ENCODE assay signal across 13 cellular contexts in the genomic region with DNA sequence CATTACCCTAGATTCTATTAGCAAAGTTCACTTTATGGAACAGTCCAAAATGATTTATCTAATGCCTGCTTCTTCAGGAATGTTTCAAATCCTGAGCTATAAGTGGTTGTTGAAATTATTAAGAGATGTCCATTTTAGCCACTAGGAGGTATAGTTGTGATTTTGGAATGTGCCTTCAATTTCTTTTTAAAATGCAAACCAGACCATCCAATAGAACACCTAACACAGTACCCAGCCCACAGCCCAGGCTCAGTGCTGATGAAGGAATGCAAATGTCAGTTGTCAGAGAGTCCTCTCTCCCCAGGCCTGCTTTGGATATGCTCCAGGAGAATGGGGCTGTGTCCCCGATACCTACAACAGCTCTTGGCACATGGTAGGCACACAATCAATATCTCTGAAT.
DNase-seq lines count a peak whose midpoint lies in the region; ATAC-seq and TF ChIP-seq lines count a peak whose summit lies in the region.
"Had no signal": no experiment of that assay in that cellular context is flagged by ENCODE, and none has a peak within 500 bp of the region (broad histone marks: within the 10 kb centered on the region; RNA-seq: fewer than 3 reads in every experiment).

No MANE protein-coding gene starts in this region.

- TF ChIP-seq CTCF in osteoblast (IDR thresholded peaks at IDR 0.05; ENCODE audit: extremely low read depth, low read depth, low read length) (peak; percentile 59), sigmoid colon (IDR thresholded peaks at IDR 0.05) (no peak)

- TF ChIP-seq POLR2A in sigmoid colon (IDR thresholded peaks at IDR 0.05) = no peak

- intact Hi-C loops in sigmoid colon (cut with DNase I) = no loop called here

- 86 to 88% methylated on average over 1 of the region's 1 CpG for WGBS in sigmoid colon, 2 donors

- H3K4me3 ChIP-seq in osteoblast (ENCODE audit: insufficient read depth, low read length) = no peak overlapping the region
- no peak overlapping the region for H3K4me3 ChIP-seq in sigmoid colon
- H3K4me3 ChIP-seq: esophagus muscularis mucosa, SK-N-MC had no signal

- H3K4me1 ChIP-seq in osteoblast (ENCODE audit: insufficient read depth, low read length) (no peaks in the 10 kb centered on the region), sigmoid colon (no peaks in the 10 kb centered on the region)
- H3K4me1 ChIP-seq: esophagus muscularis mucosa had no signal

- H2AFZ ChIP-seq in osteoblast (ENCODE audit: low read length) = no peak overlapping the region

- H3K9me3 ChIP-seq in osteoblast (ENCODE audit: low read depth, low read length) (no peaks in the 10 kb centered on the region), sigmoid colon (no peaks in the 10 kb centered on the region)
- H3K9me3 ChIP-seq: esophagus muscularis mucosa had no signal

- no peaks in the 10 kb centered on the region for H3K79me2 ChIP-seq in osteoblast (ENCODE audit: insufficient read depth, low read length)

- TF ChIP-seq EP300 in sigmoid colon (IDR thresholded peaks at IDR 0.05) = no peak

- ATAC-seq in HG03354 (IDR thresholded peaks at IDR 0.05; ENCODE audit: poor library complexity, severe bottlenecking, unreplicated experiment) = no peak

- H4K20me1 ChIP-seq in osteoblast (ENCODE audit: insufficient read depth, low read length) = no peaks in the 10 kb centered on the region

- H3K36me3 ChIP-seq in osteoblast (ENCODE audit: insufficient read depth, low read length) (no peaks in the 10 kb centered on the region), sigmoid colon (no peaks in the 10 kb centered on the region)
- H3K36me3 ChIP-seq: esophagus muscularis mucosa had no signal

- H3K4me2 ChIP-seq in osteoblast (ENCODE audit: insufficient read depth, low read length) = no peak overlapping the region

- DNase-seq in ELR (ENCODE audit: low read depth) (peak; percentile 31), NAMALWA (ENCODE audit: low spot score) (peak; percentile 30), dermis blood vessel endothelial cell (peak; percentile 48), osteoblast (ENCODE audit: insufficient read length, low spot score, missing footprints) (peak; percentile 57), NCI-H748 treated with DMSO at 0.1 percent for 48 hours (lab: John Stamatoyannopoulos, UW) (no peak), sigmoid colon (no peak), anterior cingulate cortex (lab: John Stamatoyannopoulos, UW) (no peak)
- DNase-seq: activated CD4-positive, alpha-beta T cell treated with anti-CD3 and anti-CD28 coated beads, Interleukin-2, amount 50 U/mL, for 48 hours; NCI-H2081; stimulated activated CD8-positive, alpha-beta memory T cell treated with anti-CD3 and anti-CD28 coated beads, Interleukin-4, amount 100 ng/mL, for 48 hours had no signal

- H3K27me3 ChIP-seq in osteoblast (ENCODE audit: insufficient read depth, low read length) (peaks cover 30% of the 10 kb centered on the region), sigmoid colon (no peaks in the 10 kb centered on the region)

- H3K27ac ChIP-seq in osteoblast (ENCODE audit: low read depth, low read length) (no peak overlapping the region), sigmoid colon (no peak overlapping the region)
- H3K27ac ChIP-seq: esophagus muscularis mucosa, SK-N-MC had no signal

Comparison
In these comparisons a context has a peak if more than half of its experiments do, and no peak if none do; other contexts are left out.
1. DNase-seq: peak in ELR (single experiment), NAMALWA (single experiment), dermis blood vessel endothelial cell (single experiment) and osteoblast (single experiment); none in NCI-H748 treated with DMSO at 0.1 percent for 48 hours (single experiment), sigmoid colon (single experiment) and anterior cingulate cortex (0 of 58).